Comparison of ENCODE assay signal across 1 cellular context in genomic region chr3:152256829-152257228, GRCh38.
TF ChIP-seq lines count a peak whose summit lies in the region.

No MANE protein-coding gene starts in this region.

TF ChIP-seq in SK-N-SH treated with all-trans-retinoic acid at 6 μM for 48 hours, 23 proteins besides CTCF, POLR2A, EP300 and RAD21 (continued from another document):
- TF ChIP-seq, protein P1, sequence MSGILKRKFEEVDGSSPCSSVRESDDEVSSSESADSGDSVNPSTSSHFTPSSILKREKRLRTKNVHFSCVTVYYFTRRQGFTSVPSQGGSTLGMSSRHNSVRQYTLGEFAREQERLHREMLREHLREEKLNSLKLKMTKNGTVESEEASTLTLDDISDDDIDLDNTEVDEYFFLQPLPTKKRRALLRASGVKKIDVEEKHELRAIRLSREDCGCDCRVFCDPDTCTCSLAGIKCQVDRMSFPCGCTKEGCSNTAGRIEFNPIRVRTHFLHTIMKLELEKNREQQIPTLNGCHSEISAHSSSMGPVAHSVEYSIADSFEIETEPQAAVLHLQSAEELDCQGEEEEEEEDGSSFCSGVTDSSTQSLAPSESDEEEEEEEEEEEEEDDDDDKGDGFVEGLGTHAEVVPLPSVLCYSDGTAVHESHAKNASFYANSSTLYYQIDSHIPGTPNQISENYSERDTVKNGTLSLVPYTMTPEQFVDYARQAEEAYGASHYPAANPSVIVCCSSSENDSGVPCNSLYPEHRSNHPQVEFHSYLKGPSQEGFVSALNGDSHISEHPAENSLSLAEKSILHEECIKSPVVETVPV (CRISPR knock-in tag; IDR thresholded peaks at IDR 0.05), result no peak
- TF ChIP-seq ESRRG (CRISPR knock-in tag; IDR thresholded peaks at IDR 0.05) (no peak), ZFP30 (CRISPR knock-in tag; IDR thresholded peaks at IDR 0.05) (no peak), BACH2 (CRISPR knock-in tag; IDR thresholded peaks at IDR 0.05; ENCODE audit: borderline replicate concordance) (no peak), CSDC2 (CRISPR knock-in tag; IDR thresholded peaks at IDR 0.05) (no peak), ZFP3 (CRISPR knock-in tag; IDR thresholded peaks at IDR 0.05) (no peak), OSR1 (CRISPR knock-in tag; IDR thresholded peaks at IDR 0.05) (no peak), ARNTL (CRISPR knock-in tag; IDR thresholded peaks at IDR 0.05; ENCODE audit: borderline replicate concordance, low read depth) (no peak)
- TF ChIP-seq, protein P2, sequence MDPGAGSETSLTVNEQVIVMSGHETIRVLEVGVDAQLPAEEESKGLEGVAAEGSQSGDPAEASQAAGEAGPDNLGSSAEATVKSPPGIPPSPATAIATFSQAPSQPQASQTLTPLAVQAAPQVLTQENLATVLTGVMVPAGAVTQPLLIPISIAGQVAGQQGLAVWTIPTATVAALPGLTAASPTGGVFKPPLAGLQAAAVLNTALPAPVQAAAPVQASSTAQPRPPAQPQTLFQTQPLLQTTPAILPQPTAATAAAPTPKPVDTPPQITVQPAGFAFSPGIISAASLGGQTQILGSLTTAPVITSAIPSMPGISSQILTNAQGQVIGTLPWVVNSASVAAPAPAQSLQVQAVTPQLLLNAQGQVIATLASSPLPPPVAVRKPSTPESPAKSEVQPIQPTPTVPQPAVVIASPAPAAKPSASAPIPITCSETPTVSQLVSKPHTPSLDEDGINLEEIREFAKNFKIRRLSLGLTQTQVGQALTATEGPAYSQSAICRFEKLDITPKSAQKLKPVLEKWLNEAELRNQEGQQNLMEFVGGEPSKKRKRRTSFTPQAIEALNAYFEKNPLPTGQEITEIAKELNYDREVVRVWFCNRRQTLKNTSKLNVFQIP (CRISPR knock-in tag; IDR thresholded peaks at IDR 0.05; ENCODE audit: borderline replicate concordance, low read depth), result no peak
